19 cellular contexts compared by ENCODE assay signal in genomic region chr7:38462819-38463218, GRCh38.
A peak's percentile ranks its signal among the peaks of the same experiment; 100 is the strongest.
DNase-seq lines count a peak whose midpoint lies in the region; TF ChIP-seq lines count a peak whose summit lies in the region.
"Had no signal": no experiment of that assay in that cellular context is flagged by ENCODE, and none has a peak within 500 bp of the region (broad histone marks: within the 10 kb centered on the region; RNA-seq: fewer than 3 reads in every experiment).

No MANE protein-coding gene starts in this region.

- H3K9me3 ChIP-seq in Loucy (ENCODE audit: insufficient read depth, low read depth, low read length) (no peaks in the 10 kb centered on the region), uterus (no peaks in the 10 kb centered on the region), H9 (ENCODE audit: control insufficient read depth, low read depth, low read length) (no peaks in the 10 kb centered on the region)
- H3K9me3 ChIP-seq: ascending aorta had no signal

- H4K5ac ChIP-seq in H9 (ENCODE audit: insufficient read length, low read depth, low read length) = no peak overlapping the region

- peak overlapping the region; percentile 56 for H3K27ac Mint-ChIP-seq in activated naive CD8-positive, alpha-beta T cell
- H3K27ac Mint-ChIP-seq in activated naive CD8-positive, alpha-beta T cell treated with anti-CD3 and anti-CD28 coated beads for 36 hours = no peak overlapping the region
- H3K27ac Mint-ChIP-seq in H9 = no peak overlapping the region
- H3K27ac Mint-ChIP-seq: CD14-positive monocyte, HFFc6 had no signal

- H3K36me3 ChIP-seq in Loucy (ENCODE audit: insufficient read depth, low read length) (no peaks in the 10 kb centered on the region), uterus (no peaks in the 10 kb centered on the region)
- H3K36me3 ChIP-seq: ascending aorta had no signal

- no CpG with 5 or more reads among the region's 11 CpGs for WGBS in H9 (ENCODE audit: extremely low coverage, insufficient read length, low lambda C conversion rate)

- no peak for TF ChIP-seq CTCF in Loucy (conservative IDR thresholded peaks at IDR 0.05; ENCODE audit: low read length)
- TF ChIP-seq CTCF in uterus (IDR thresholded peaks at IDR 0.05) = no peak
- TF ChIP-seq CTCF in H9 (conservative IDR thresholded peaks at IDR 0.05) = no peak

- H3K18ac ChIP-seq in H9 (ENCODE audit: insufficient read length, low read depth, low read length) = no peak overlapping the region

- peaks cover 20% of the 10 kb centered on the region for H3K4me1 Mint-ChIP-seq in activated naive CD8-positive, alpha-beta T cell (ENCODE audit: low read depth)
- H3K4me1 Mint-ChIP-seq in activated naive CD8-positive, alpha-beta T cell treated with anti-CD3 and anti-CD28 coated beads for 36 hours = peaks cover 18% of the 10 kb centered on the region
- no peaks in the 10 kb centered on the region for H3K4me1 Mint-ChIP-seq in H9
- H3K4me1 Mint-ChIP-seq: neural crest cell had no signal

- H3K36me3 Mint-ChIP-seq in activated naive CD8-positive, alpha-beta T cell = no peaks in the 10 kb centered on the region
- no peaks in the 10 kb centered on the region for H3K36me3 Mint-ChIP-seq in activated naive CD8-positive, alpha-beta T cell treated with anti-CD3 and anti-CD28 coated beads for 36 hours
- no peaks in the 10 kb centered on the region for H3K36me3 Mint-ChIP-seq in H9 (ENCODE audit: insufficient read depth in 1 of 3, low read depth in 3 of 3)
- H3K36me3 Mint-ChIP-seq: CD14-positive monocyte had no signal

- H3K4me3 ChIP-seq in Loucy (ENCODE audit: low read length, poor library complexity, severe bottlenecking) = peak overlapping the region; percentile 35
- H3K4me3 ChIP-seq in uterus = no peak overlapping the region
- H3K4me3 ChIP-seq: ascending aorta, K562, tibial artery had no signal

- no peak overlapping the region for H3T11ph ChIP-seq in H9 (ENCODE audit: low read length)

- H3K56ac ChIP-seq in H9 (ENCODE audit: insufficient read length, low read depth, low read length) = no peak overlapping the region

- H2BK20ac ChIP-seq in H9 (ENCODE audit: low read depth, low read length, poor library complexity, severe bottlenecking) = no peak overlapping the region

- H3K4me3 Mint-ChIP-seq in activated naive CD8-positive, alpha-beta T cell = peak overlapping the region; percentile 38
- no peak overlapping the region for H3K4me3 Mint-ChIP-seq in activated naive CD8-positive, alpha-beta T cell treated with anti-CD3 and anti-CD28 coated beads for 36 hours
- H3K4me3 Mint-ChIP-seq in H9 = no peak overlapping the region
- H3K4me3 Mint-ChIP-seq: neural crest cell had no signal

- H2AK5ac ChIP-seq in H9 (ENCODE audit: insufficient read length, low read length) = no peak overlapping the region

- peak overlapping the region; percentile 62 for H3K27ac ChIP-seq in angular gyrus (ENCODE audit: low read depth, low read length)
- H3K27ac ChIP-seq in uterus = no peak overlapping the region
- no peak overlapping the region for H3K27ac ChIP-seq in H9 (ENCODE audit: insufficient read length, low read depth, low read length)
- H3K27ac ChIP-seq: ascending aorta, tibial artery had no signal

- no peak for TF ChIP-seq POLR2A in uterus (IDR thresholded peaks at IDR 0.05)

- H3K79me2 ChIP-seq in Loucy (ENCODE audit: insufficient read depth, low read length) (no peaks in the 10 kb centered on the region), H9 (ENCODE audit: insufficient read depth, low read length) (no peaks in the 10 kb centered on the region)

- H4K8ac ChIP-seq in H9 (replicated peaks; ENCODE audit: insufficient read length, low read depth, low read length) = no peak overlapping the region

- H2BK5ac ChIP-seq in H9 (ENCODE audit: insufficient read length, low read length) = no peak overlapping the region

- no peak overlapping the region for H2BK120ac ChIP-seq in H9 (ENCODE audit: low read depth, low read length, poor library complexity, severe bottlenecking)

- H3K4me2 ChIP-seq in Loucy (ENCODE audit: low read depth, low read length, poor library complexity, severe bottlenecking) (no peak overlapping the region), H9 (ENCODE audit: insufficient read depth, insufficient read length, low read length) (no peak overlapping the region)

- H3K9me2 ChIP-seq in Loucy (replicated peaks; ENCODE audit: low read depth, low read length) = no peaks in the 10 kb centered on the region

- intact Hi-C loops in uterus (cut with DNase I; ENCODE audit: low total_unique reads) = no loop called here

- H3K27me3 ChIP-seq in Loucy (ENCODE audit: insufficient read depth, low read length, poor library complexity, severe bottlenecking) (no peaks in the 10 kb centered on the region), uterus (no peaks in the 10 kb centered on the region), H9 (ENCODE audit: insufficient read depth, low read length) (no peaks in the 10 kb centered on the region)
- H3K27me3 ChIP-seq: ascending aorta, tibial artery had no signal

- DNase-seq in activated naive CD8-positive, alpha-beta T cell treated with anti-CD3 and anti-CD28 coated beads for 36 hours = no peak
- DNase-seq in NCI-H2029 treated with DMSO at 0.1 percent for 48 hours (lab: John Stamatoyannopoulos, UW) = no peak
- no peak for DNase-seq in uterus
- DNase-seq in H9 = no peak
- no peak for DNase-seq in mucosa of gallbladder (ENCODE audit: low spot score)
- DNase-seq: activated gamma-delta T cell treated with Interleukin-2 at 50 U/mL for 16 hours; HFFc6; islet precursor cell; NCI-H524; SHP77 treated with DMSO at 0.1 percent for 48 hours; stimulated activated naive CD8-positive, alpha-beta T cell treated with anti-CD3 and anti-CD28 coated beads, Interleukin-15, Interleukin-2, amounts not matched to agents 100 U/mL and 50 U/mL, for 24 hours; tibial artery had no signal

- H4K20me1 ChIP-seq in Loucy (ENCODE audit: insufficient read depth, low read length, poor library complexity, severe bottlenecking) (no peaks in the 10 kb centered on the region), H9 (ENCODE audit: control insufficient read depth, insufficient read depth, insufficient read length) (no peaks in the 10 kb centered on the region)

- H3K14ac ChIP-seq in H9 (ENCODE audit: insufficient read depth, low read length) = no peak overlapping the region

- H3K4me1 ChIP-seq in Loucy (ENCODE audit: insufficient read depth, low read length, poor library complexity, severe bottlenecking) (no peaks in the 10 kb centered on the region), uterus (no peaks in the 10 kb centered on the region), H9 (ENCODE audit: insufficient read depth, low read length) (no peaks in the 10 kb centered on the region)
- H3K4me1 ChIP-seq: ascending aorta had no signal

- H3K9ac ChIP-seq in Loucy (ENCODE audit: low read depth, low read length, poor library complexity, severe bottlenecking) (no peak overlapping the region), H9 (ENCODE audit: extremely low read depth, insufficient read length, low read length) (no peak overlapping the region)

- no peaks in the 10 kb centered on the region for H3K9me3 Mint-ChIP-seq in activated naive CD8-positive, alpha-beta T cell (ENCODE audit: low read depth)
- no peaks in the 10 kb centered on the region for H3K9me3 Mint-ChIP-seq in activated naive CD8-positive, alpha-beta T cell treated with anti-CD3 and anti-CD28 coated beads for 36 hours
- H3K9me3 Mint-ChIP-seq in H9 = no peaks in the 10 kb centered on the region
- H3K9me3 Mint-ChIP-seq: HFFc6 had no signal

- no peaks in the 10 kb centered on the region for H3K27me3 Mint-ChIP-seq in activated naive CD8-positive, alpha-beta T cell
- no peaks in the 10 kb centered on the region for H3K27me3 Mint-ChIP-seq in activated naive CD8-positive, alpha-beta T cell treated with anti-CD3 and anti-CD28 coated beads for 36 hours
- 0 out of 2 replicates have a peak, but pooled peaks cover 3% of the 10 kb centered on the region for H3K27me3 Mint-ChIP-seq in H9 (ENCODE audit: low read depth)

- H3K23ac ChIP-seq in H9 (ENCODE audit: insufficient read length, low read depth, low read length) = no peak overlapping the region

- no peak overlapping the region for H2BK12ac ChIP-seq in H9 (ENCODE audit: insufficient read length, low read depth, low read length)

- no peak overlapping the region for H3K4ac ChIP-seq in H9 (ENCODE audit: low read depth, low read length)

- H3K23me2 ChIP-seq in H9 (ENCODE audit: insufficient read length, low read depth, low read length, poor library complexity, severe bottlenecking) = no peaks in the 10 kb centered on the region

- H4K91ac ChIP-seq in H9 (ENCODE audit: insufficient read length, low read depth, low read length) = no peak overlapping the region

- no peaks in the 10 kb centered on the region for H3K79me1 ChIP-seq in H9 (ENCODE audit: insufficient read depth, low read depth, low read length, poor library complexity, severe bottlenecking)

- H3F3A ChIP-seq in Loucy (ENCODE audit: low read depth) = no peaks in the 10 kb centered on the region

- no peak overlapping the region for H2BK15ac ChIP-seq in H9 (ENCODE audit: low read depth, low read length)

- H2AFZ ChIP-seq in Loucy (ENCODE audit: low read length) (no peak overlapping the region), H9 (ENCODE audit: low read length) (no peak overlapping the region)
